In genomic region chr1:155086856-155087535, GRCh38 we compare ENCODE assay signal across 1 cellular context.
TF ChIP-seq lines count a peak whose summit lies in the region.

No MANE protein-coding gene starts in this region.

TF ChIP-seq in GM23338, 12 proteins besides CTCF, POLR2A, EP300 and RAD21:
- TF ChIP-seq REST (IDR thresholded peaks at IDR 0.05; ENCODE audit: unreplicated experiment) (no peak), JUNB (IDR thresholded peaks at IDR 0.05; ENCODE audit: unreplicated experiment) (no peak), CREB1 (CRISPR knock-in tag; IDR thresholded peaks at IDR 0.05; ENCODE audit: low read depth) (no peak), POLR2AphosphoS5 (IDR thresholded peaks at IDR 0.05; ENCODE audit: low read depth) (no peak)
- TF ChIP-seq, protein P1, sequence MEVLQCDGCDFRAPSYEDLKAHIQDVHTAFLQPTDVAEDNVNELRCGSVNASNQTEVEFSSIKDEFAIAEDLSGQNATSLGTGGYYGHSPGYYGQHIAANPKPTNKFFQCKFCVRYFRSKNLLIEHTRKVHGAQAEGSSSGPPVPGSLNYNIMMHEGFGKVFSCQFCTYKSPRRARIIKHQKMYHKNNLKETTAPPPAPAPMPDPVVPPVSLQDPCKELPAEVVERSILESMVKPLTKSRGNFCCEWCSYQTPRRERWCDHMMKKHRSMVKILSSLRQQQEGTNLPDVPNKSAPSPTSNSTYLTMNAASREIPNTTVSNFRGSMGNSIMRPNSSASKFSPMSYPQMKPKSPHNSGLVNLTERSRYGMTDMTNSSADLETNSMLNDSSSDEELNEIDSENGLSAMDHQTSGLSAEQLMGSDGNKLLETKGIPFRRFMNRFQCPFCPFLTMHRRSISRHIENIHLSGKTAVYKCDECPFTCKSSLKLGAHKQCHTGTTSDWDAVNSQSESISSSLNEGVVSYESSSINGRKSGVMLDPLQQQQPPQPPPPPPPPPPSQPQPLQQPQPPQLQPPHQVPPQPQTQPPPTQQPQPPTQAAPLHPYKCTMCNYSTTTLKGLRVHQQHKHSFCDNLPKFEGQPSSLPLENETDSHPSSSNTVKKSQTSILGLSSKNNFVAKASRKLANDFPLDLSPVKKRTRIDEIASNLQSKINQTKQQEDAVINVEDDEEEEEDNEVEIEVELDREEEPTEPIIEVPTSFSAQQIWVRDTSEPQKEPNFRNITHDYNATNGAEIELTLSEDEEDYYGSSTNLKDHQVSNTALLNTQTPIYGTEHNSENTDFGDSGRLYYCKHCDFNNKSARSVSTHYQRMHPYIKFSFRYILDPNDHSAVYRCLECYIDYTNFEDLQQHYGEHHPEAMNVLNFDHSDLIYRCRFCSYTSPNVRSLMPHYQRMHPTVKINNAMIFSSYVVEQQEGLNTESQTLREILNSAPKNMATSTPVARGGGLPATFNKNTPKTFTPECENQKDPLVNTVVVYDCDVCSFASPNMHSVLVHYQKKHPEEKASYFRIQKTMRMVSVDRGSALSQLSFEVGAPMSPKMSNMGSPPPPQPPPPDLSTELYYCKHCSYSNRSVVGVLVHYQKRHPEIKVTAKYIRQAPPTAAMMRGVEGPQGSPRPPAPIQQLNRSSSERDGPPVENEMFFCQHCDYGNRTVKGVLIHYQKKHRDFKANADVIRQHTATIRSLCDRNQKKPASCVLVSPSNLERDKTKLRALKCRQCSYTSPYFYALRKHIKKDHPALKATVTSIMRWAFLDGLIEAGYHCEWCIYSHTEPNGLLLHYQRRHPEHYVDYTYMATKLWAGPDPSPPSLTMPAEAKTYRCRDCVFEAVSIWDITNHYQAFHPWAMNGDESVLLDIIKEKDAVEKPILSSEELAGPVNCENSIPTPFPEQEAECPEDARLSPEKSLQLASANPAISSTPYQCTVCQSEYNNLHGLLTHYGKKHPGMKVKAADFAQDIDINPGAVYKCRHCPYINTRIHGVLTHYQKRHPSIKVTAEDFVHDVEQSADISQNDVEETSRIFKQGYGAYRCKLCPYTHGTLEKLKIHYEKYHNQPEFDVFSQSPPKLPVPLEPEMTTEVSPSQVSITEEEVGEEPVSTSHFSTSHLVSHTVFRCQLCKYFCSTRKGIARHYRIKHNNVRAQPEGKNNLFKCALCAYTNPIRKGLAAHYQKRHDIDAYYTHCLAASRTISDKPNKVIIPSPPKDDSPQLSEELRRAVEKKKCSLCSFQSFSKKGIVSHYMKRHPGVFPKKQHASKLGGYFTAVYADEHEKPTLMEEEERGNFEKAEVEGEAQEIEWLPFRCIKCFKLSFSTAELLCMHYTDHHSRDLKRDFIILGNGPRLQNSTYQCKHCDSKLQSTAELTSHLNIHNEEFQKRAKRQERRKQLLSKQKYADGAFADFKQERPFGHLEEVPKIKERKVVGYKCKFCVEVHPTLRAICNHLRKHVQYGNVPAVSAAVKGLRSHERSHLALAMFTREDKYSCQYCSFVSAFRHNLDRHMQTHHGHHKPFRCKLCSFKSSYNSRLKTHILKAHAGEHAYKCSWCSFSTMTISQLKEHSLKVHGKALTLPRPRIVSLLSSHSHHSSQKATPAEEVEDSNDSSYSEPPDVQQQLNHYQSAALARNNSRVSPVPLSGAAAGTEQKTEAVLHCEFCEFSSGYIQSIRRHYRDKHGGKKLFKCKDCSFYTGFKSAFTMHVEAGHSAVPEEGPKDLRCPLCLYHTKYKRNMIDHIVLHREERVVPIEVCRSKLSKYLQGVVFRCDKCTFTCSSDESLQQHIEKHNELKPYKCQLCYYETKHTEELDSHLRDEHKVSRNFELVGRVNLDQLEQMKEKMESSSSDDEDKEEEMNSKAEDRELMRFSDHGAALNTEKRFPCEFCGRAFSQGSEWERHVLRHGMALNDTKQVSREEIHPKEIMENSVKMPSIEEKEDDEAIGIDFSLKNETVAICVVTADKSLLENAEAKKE (CRISPR knock-in tag; IDR thresholded peaks at IDR 0.05), result no peak
